ENCODE assay signal across 1 cellular context in the genomic region with DNA sequence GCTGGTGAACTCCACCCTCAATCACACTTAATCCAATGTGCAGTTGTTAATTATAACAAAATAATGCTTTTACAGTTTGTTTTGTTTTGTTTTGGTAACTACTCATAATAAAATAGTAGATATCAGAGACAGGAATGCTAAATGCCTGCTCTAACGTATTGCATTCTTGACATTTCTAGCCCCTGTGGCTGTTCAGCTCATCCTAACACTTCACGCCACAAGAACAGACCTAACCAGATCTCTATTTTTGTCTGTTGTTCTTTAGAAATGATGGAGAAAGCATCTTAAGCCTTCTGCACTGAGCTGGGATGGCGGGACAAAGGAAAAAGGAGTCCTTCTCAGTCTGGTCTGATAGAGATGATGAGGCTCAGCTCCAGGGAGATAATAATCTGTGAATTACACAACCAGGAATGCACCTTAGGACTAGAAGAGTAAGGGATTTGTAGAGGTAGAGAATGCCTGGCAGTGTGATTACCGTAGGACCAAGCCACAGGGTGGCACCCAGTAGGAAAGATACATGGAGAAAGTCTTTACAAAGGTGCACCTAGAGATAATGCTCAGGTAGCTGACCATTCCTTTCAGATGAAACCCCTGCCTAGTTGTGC.
TF ChIP-seq lines count a peak whose summit lies in the region.

No MANE protein-coding gene starts in this region.

TF ChIP-seq in HEK293, 187 proteins besides CTCF, POLR2A, EP300 and RAD21 (continued from another document):
- TF ChIP-seq, protein P1, sequence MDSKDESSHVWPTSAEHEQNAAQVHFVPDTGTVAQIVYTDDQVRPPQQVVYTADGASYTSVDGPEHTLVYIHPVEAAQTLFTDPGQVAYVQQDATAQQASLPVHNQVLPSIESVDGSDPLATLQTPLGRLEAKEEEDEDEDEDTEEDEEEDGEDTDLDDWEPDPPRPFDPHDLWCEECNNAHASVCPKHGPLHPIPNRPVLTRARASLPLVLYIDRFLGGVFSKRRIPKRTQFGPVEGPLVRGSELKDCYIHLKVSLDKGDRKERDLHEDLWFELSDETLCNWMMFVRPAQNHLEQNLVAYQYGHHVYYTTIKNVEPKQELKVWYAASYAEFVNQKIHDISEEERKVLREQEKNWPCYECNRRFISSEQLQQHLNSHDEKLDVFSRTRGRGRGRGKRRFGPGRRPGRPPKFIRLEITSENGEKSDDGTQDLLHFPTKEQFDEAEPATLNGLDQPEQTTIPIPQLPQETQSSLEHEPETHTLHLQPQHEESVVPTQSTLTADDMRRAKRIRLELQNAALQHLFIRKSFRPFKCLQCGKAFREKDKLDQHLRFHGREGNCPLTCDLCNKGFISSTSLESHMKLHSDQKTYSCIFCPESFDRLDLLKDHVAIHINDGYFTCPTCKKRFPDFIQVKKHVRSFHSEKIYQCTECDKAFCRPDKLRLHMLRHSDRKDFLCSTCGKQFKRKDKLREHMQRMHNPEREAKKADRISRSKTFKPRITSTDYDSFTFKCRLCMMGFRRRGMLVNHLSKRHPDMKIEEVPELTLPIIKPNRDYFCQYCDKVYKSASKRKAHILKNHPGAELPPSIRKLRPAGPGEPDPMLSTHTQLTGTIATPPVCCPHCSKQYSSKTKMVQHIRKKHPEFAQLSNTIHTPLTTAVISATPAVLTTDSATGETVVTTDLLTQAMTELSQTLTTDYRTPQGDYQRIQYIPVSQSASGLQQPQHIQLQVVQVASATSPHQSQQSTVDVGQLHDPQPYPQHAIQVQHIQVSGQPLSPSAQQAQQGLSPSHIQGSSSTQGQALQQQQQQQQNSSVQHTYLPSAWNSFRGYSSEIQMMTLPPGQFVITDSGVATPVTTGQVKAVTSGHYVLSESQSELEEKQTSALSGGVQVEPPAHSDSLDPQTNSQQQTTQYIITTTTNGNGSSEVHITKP (tag by site-specific recombination; IDR thresholded peaks at IDR 0.05): peak; percentile 38; the same call in 1 of the 2 replicates
